1 cellular context compared by ENCODE assay signal in genomic region chr19:50975766-50976165, GRCh38.
A peak's percentile ranks its signal among the peaks of the same experiment; 100 is the strongest.
TF ChIP-seq lines count a peak whose summit lies in the region.

No MANE protein-coding gene starts in this region.

TF ChIP-seq in HCT116, 20 proteins besides CTCF, POLR2A, EP300 and RAD21 (continued from another document):
- no peak for TF ChIP-seq EGR1 (IDR thresholded peaks at IDR 0.05; ENCODE audit: low read depth)
- TF ChIP-seq ZFX (IDR thresholded peaks at IDR 0.05), result no peak
- TF ChIP-seq EZH2phosphoT487 (IDR thresholded peaks at IDR 0.05; ENCODE audit: borderline replicate concordance), result no peak
- TF ChIP-seq SRF (IDR thresholded peaks at IDR 0.05; ENCODE audit: low read depth), result no peak
- peak; percentile 78 for TF ChIP-seq JUND (IDR thresholded peaks at IDR 0.05)
- no peak for TF ChIP-seq ZNF274 (IDR thresholded peaks at IDR 0.05; ENCODE audit: low read depth, low read length)
- TF ChIP-seq CEBPB (IDR thresholded peaks at IDR 0.05; ENCODE audit: low read depth), result no peak
- no peak for TF ChIP-seq REST (IDR thresholded peaks at IDR 0.05; ENCODE audit: low read depth)
- no peak for TF ChIP-seq ZBTB33 (IDR thresholded peaks at IDR 0.05; ENCODE audit: extremely low read depth, insufficient replicate concordance, low read length)
- TF ChIP-seq MAX (IDR thresholded peaks at IDR 0.05), result peak; percentile 84
- TF ChIP-seq SP1 (IDR thresholded peaks at IDR 0.05; ENCODE audit: low read depth), result peak; percentile 91
- TF ChIP-seq TCF7L2 (IDR thresholded peaks at IDR 0.05; ENCODE audit: borderline replicate concordance, extremely low read depth, insufficient read depth, insufficient read length), result peak; percentile 90
- no peak for TF ChIP-seq ELF1 (IDR thresholded peaks at IDR 0.05; ENCODE audit: borderline replicate concordance, low read depth)
- peak; percentile 96; the same call in 1 of the 2 replicates for TF ChIP-seq CBX3 (IDR thresholded peaks at IDR 0.05; ENCODE audit: low read depth)
